Comparison of ENCODE assay signal across 16 cellular contexts in genomic region chr5:143102414-143102813, GRCh38.
A peak's percentile ranks its signal among the peaks of the same experiment; 100 is the strongest.
DNase-seq lines count a peak whose midpoint lies in the region; ATAC-seq lines count a peak whose summit lies in the region.
"Had no signal": no experiment of that assay in that cellular context is flagged by ENCODE, and none has a peak within 500 bp of the region (broad histone marks: within the 10 kb centered on the region; RNA-seq: fewer than 3 reads in every experiment).

No MANE protein-coding gene starts in this region.

- H3K4me1 Mint-ChIP-seq in activated T-helper 1 cell treated with anti-CD3 and anti-CD28 coated beads, Interleukin-12 subunit alpha, Interleukin-12 subunit beta, Interleukin-2, Interleukin-4 antibody, amounts not matched to agents 30 ng/mL and 10 ng/mL and 1 ng/mL, durations not matched to agents 14 hours and 24 hours and 36 hours (ENCODE audit: low read depth), result peaks cover 58% of the 10 kb centered on the region

- peak overlapping the region; percentile 37 for H3K4me3 Mint-ChIP-seq in activated T-helper 1 cell treated with anti-CD3 and anti-CD28 coated beads, Interleukin-12 subunit alpha, Interleukin-12 subunit beta, Interleukin-2, Interleukin-4 antibody, amounts not matched to agents 30 ng/mL and 10 ng/mL and 1 ng/mL, durations not matched to agents 14 hours and 24 hours and 36 hours
- H3K4me3 Mint-ChIP-seq: brain, T-cell had no signal

- ATAC-seq in left cardiac atrium (peak; percentile 64 to 72), sciatic nerve (peak; percentile 62)
- ATAC-seq: T-cell had no signal

- peaks cover 4% of the 10 kb centered on the region for H3K36me3 Mint-ChIP-seq in activated T-helper 1 cell treated with anti-CD3 and anti-CD28 coated beads, Interleukin-12 subunit alpha, Interleukin-12 subunit beta, Interleukin-2, Interleukin-4 antibody, amounts not matched to agents 30 ng/mL and 10 ng/mL and 1 ng/mL, durations not matched to agents 14 hours and 24 hours and 36 hours (ENCODE audit: low read depth)
- H3K36me3 Mint-ChIP-seq: brain had no signal

- peak; percentile 22 for DNase-seq in GM03348 (ENCODE audit: low spot score)
- no peak for DNase-seq in activated T-helper 1 cell treated with anti-CD3 and anti-CD28 coated beads, Interleukin-12 subunit alpha, Interleukin-12 subunit beta, Interleukin-2, Interleukin-4 antibody, amounts not matched to agents 30 ng/mL and 10 ng/mL and 1 ng/mL, durations not matched to agents 14 hours and 24 hours and 36 hours (ENCODE audit: low spot score)
- DNase-seq in left cardiac atrium, result peak; percentile 52
- DNase-seq in sciatic nerve (ENCODE audit: low spot score), result no peak
- no peak for DNase-seq in HT-29 (ENCODE audit: low spot score)
- no peak for DNase-seq in NCI-H1092 (lab: John Stamatoyannopoulos, UW)
- DNase-seq in SW 1271 (lab: John Stamatoyannopoulos, UW), result no peak
- DNase-seq: activated CD4-positive, alpha-beta T cell treated with anti-CD3 and anti-CD28 coated beads for 1 hour; activated gamma-delta T cell; effector CD8-positive, alpha-beta T cell; NCI-H1694; NCI-H524; posterior cingulate gyrus; T-cell; tibial artery had no signal

- no peaks in the 10 kb centered on the region for H3K27me3 Mint-ChIP-seq in activated T-helper 1 cell treated with anti-CD3 and anti-CD28 coated beads, Interleukin-12 subunit alpha, Interleukin-12 subunit beta, Interleukin-2, Interleukin-4 antibody, amounts not matched to agents 30 ng/mL and 10 ng/mL and 1 ng/mL, durations not matched to agents 14 hours and 24 hours and 36 hours (ENCODE audit: insufficient read depth)
- H3K27me3 Mint-ChIP-seq: T-cell had no signal

- intact Hi-C loops in activated T-helper 1 cell treated with anti-CD3 and anti-CD28 coated beads, Interleukin-12 subunit alpha, Interleukin-12 subunit beta, Interleukin-2, Interleukin-4 antibody, amounts not matched to agents 30 ng/mL and 10 ng/mL and 1 ng/mL, durations not matched to agents 14 hours and 24 hours and 36 hours (cut with micrococcal nuclease), result loop anchor here (1.0 to 10.0 kb wide), 8 partner anchors 12 to 1082 kb away; no protein-coding TSS in a partner anchor
- intact Hi-C loops in left cardiac atrium (cut with DNase I), result no loop called here
- intact Hi-C loops in sciatic nerve (cut with DNase I), result no loop called here

- H3K9me3 Mint-ChIP-seq in activated T-helper 1 cell treated with anti-CD3 and anti-CD28 coated beads, Interleukin-12 subunit alpha, Interleukin-12 subunit beta, Interleukin-2, Interleukin-4 antibody, amounts not matched to agents 30 ng/mL and 10 ng/mL and 1 ng/mL, durations not matched to agents 14 hours and 24 hours and 36 hours, result no peaks in the 10 kb centered on the region
- H3K9me3 Mint-ChIP-seq: brain, T-cell had no signal

- peak overlapping the region; percentile 92 for H3K27ac Mint-ChIP-seq in activated T-helper 1 cell treated with anti-CD3 and anti-CD28 coated beads, Interleukin-12 subunit alpha, Interleukin-12 subunit beta, Interleukin-2, Interleukin-4 antibody, amounts not matched to agents 30 ng/mL and 10 ng/mL and 1 ng/mL, durations not matched to agents 14 hours and 24 hours and 36 hours
- H3K27ac Mint-ChIP-seq: T-cell had no signal

Comparison
In these comparisons a context has a peak if more than half of its experiments do, and no peak if none do; other contexts are left out.
1. DNase-seq: peak in GM03348 (single experiment) and left cardiac atrium (single experiment); none in activated T-helper 1 cell treated with anti-CD3 and anti-CD28 coated beads, Interleukin-12 subunit alpha, Interleukin-12 subunit beta, Interleukin-2, Interleukin-4 antibody, amounts not matched to agents 30 ng/mL and 10 ng/mL and 1 ng/mL, durations not matched to agents 14 hours and 24 hours and 36 hours (single experiment), sciatic nerve (single experiment), HT-29 (single experiment), NCI-H1092 (single experiment) and SW 1271 (0 of 2).